8 cellular contexts compared by ENCODE assay signal in the genomic region with DNA sequence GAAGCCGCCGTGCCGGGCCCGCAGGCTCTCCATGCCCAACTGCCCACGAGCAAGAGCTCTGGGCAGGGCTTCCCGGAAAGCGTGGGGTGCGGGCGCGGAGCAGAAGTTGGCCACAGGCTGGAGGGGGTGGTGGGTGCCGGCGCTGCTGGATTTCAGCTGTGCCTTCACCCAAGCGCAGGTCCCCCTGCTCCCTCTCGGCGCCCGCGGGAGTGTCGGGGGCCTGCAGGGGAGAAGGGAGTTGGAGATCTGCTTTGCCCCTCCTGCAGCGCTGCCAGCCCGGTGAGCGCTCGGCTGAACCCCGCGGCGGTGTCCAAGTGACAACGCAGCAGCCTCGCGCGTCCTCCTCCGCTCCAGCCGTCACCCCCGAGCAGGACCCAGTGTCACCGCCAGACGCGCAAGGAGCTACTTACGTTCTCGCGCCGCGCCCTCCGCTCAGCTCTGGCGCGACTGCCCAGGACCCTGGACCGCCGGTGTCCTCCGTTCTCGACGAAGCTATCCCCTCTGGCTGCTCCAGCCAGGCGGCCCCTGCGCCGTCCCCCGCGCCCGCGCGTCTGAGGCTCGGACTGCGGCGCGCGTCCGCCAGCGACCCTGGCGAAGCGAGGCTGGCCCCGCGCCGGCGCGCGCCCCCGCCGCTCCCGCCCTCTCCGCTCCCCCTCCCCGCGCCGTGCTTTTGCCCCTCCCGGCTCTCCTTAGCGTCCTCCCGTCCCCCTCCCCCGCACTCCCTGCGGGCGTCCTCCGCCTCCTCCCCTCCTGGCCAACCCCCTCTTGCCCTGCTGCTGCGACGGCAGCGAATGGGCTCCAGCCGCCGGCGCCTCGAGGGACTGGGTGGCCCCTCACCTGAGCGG. TPM values are rescaled to one million over a fixed set of nuclear protein-coding genes. Genes with fewer than 3 reads are reported as not detected.
A peak's percentile ranks its signal among the peaks of the same experiment; 100 is the strongest.
DNase-seq lines count a peak whose midpoint lies in the region; ATAC-seq and TF ChIP-seq lines count a peak whose summit lies in the region.

A gene (minus strand): TSS at position 604 of the 845 bp plus-strand sequence. CDS start 216,372 bp downstream, outside the sequence.

- peaks cover 0 to 23% of the 10 kb centered on the region in 2 donors for H3K4me1 ChIP-seq in right atrium auricular region
- peaks cover 7% of the 10 kb centered on the region for H3K4me1 ChIP-seq in prostate gland (replicated peaks)

- no peak for TF ChIP-seq POLR2A in prostate gland (IDR thresholded peaks at IDR 0.05)

- intact Hi-C loops in prostate gland (cut with DNase I), result no loop called here

- no peaks in the 10 kb centered on the region for H3K9me3 ChIP-seq in right atrium auricular region
- H3K9me3 ChIP-seq in prostate gland, result no peaks in the 10 kb centered on the region

- peak within 1 kb of the TSS; percentile 42 for H3K27ac ChIP-seq in angular gyrus (ENCODE audit: low read depth, low read length)
- H3K27ac ChIP-seq in right atrium auricular region, result no peak within 1 kb of the TSS
- no peak within 1 kb of the TSS for H3K27ac ChIP-seq in prostate gland

- H3K4me3 ChIP-seq in right atrium auricular region (peak within 1 kb of the TSS; percentile 30 to 51), prostate gland (peak within 1 kb of the TSS; percentile 35 to 46)

- 1% methylated on average over 41 of the region's 93 CpGs for WGBS in prostate gland

- peaks cover 7 to 15% of the 10 kb centered on the region in 2 donors for H3K27me3 ChIP-seq in right atrium auricular region
- H3K27me3 ChIP-seq in prostate gland (replicated peaks; ENCODE audit: insufficient read depth), result no peaks in the 10 kb centered on the region

- ATAC-seq in HG03342 (IDR thresholded peaks at IDR 0.05; ENCODE audit: unreplicated experiment), result peak; percentile 39
- no peak for ATAC-seq in GM18870 (IDR thresholded peaks at IDR 0.05; ENCODE audit: unreplicated experiment)

- H3K36me3 ChIP-seq in right atrium auricular region, result no peaks in the 10 kb centered on the region
- no peaks in the 10 kb centered on the region for H3K36me3 ChIP-seq in prostate gland

- DNase-seq in ELR (ENCODE audit: low read depth) (peak; percentile 42), NCI-H748 treated with DMSO at 0.1 percent for 48 hours (lab: John Stamatoyannopoulos, UW) (peak; percentile 83), right atrium auricular region (ENCODE audit: low spot score) (no peak), prostate gland (ENCODE audit: low spot score) (no peak), COLO829 (ENCODE audit: low spot score) (no peak)

- TF ChIP-seq CTCF in right atrium auricular region (IDR thresholded peaks at IDR 0.05) (no peak), prostate gland (IDR thresholded peaks at IDR 0.05) (no peak)

RNA-seq across cellular contexts. Expression of the gene that starts here (rescaled TPM):
- total RNA-seq in right atrium auricular region, result under 1 TPM; 0.63 to 0.93 TPM
- total RNA-seq in prostate gland, result 1 to 10 TPM; 1.1 to 3.1 TPM

Comparison
In these comparisons a context has a peak if more than half of its experiments do, and no peak if none do; other contexts are left out.
1. DNase-seq: peak in ELR (single experiment) and NCI-H748 treated with DMSO at 0.1 percent for 48 hours (single experiment); none in right atrium auricular region (single experiment), prostate gland (single experiment) and COLO829 (single experiment).